ENCODE assay signal across 20 cellular contexts in genomic region chr10:110534571-110534970, GRCh38. TPM values are rescaled to one million over a fixed set of nuclear protein-coding genes. Genes with fewer than 3 reads are reported as not detected.
DNase-seq lines count a peak whose midpoint lies in the region; ATAC-seq and TF ChIP-seq lines count a peak whose summit lies in the region.
"Had no signal": no experiment of that assay in that cellular context is flagged by ENCODE, and none has a peak within 500 bp of the region (broad histone marks: within the 10 kb centered on the region; RNA-seq: fewer than 3 reads in every experiment).

No MANE protein-coding gene starts in this region.

- no peaks in the 10 kb centered on the region for H4K20me1 ChIP-seq in DND-41 (ENCODE audit: insufficient read depth, low read length)

- TF ChIP-seq POLR2A in tibial nerve (IDR thresholded peaks at IDR 0.05) = no peak

- H3K4me1 Mint-ChIP-seq in activated CD8-positive, alpha-beta memory T cell treated with anti-CD3 and anti-CD28 coated beads, Interleukin-2, amount 10 ng/mL, durations not matched to agents 7 days and 5 days = peaks cover 47% of the 10 kb centered on the region
- H3K4me1 Mint-ChIP-seq in activated B cell treated with CpG ODN at 0.5 μM for 24 hours = peaks cover 34% of the 10 kb centered on the region
- peaks cover 55% of the 10 kb centered on the region for H3K4me1 Mint-ChIP-seq in dendritic cell treated with granulocyte-macrophage colony-stimulating factor and Interleukin-4, amounts not matched to agents 40 ng/mL and 50 ng/mL, for 4 days (ENCODE audit: low read depth)

- H3K27me3 Mint-ChIP-seq in activated CD8-positive, alpha-beta memory T cell treated with anti-CD3 and anti-CD28 coated beads, Interleukin-2, amount 10 ng/mL, durations not matched to agents 7 days and 5 days = no peaks in the 10 kb centered on the region
- H3K27me3 Mint-ChIP-seq in activated B cell treated with CpG ODN at 0.5 μM for 24 hours = peaks cover 10% of the 10 kb centered on the region
- H3K27me3 Mint-ChIP-seq in dendritic cell treated with granulocyte-macrophage colony-stimulating factor and Interleukin-4, amounts not matched to agents 40 ng/mL and 50 ng/mL, for 4 days = peaks cover 44% of the 10 kb centered on the region

- ATAC-seq in activated CD8-positive, alpha-beta memory T cell treated with anti-CD3 and anti-CD28 coated beads, Interleukin-2, amount 10 ng/mL, durations not matched to agents 7 days and 5 days = no peak
- ATAC-seq in DND-41 (ENCODE audit: insufficient read depth, low read depth) (no peak), activated B cell treated with CpG ODN at 0.5 μM for 24 hours (ENCODE audit: low read depth) (no peak), GM19035 (IDR thresholded peaks at IDR 0.05; ENCODE audit: unreplicated experiment) (no peak)
- ATAC-seq: naive thymus-derived CD8-positive, alpha-beta T cell had no signal

- no peaks in the 10 kb centered on the region for H3K36me3 ChIP-seq in DND-41 (ENCODE audit: insufficient read depth, low read length)
- no peaks in the 10 kb centered on the region for H3K36me3 ChIP-seq in tibial nerve
- H3K36me3 ChIP-seq: ascending aorta, right atrium auricular region had no signal

- CTCF ChIA-PET in activated CD8-positive, alpha-beta memory T cell treated with anti-CD3 and anti-CD28 coated beads, Interleukin-2, amount 10 ng/mL, durations not matched to agents 7 days and 5 days (lab: Charles Lee) = interaction anchor here (0.7 to 2.2 kb wide), 4 partner anchors 12 to 222 kb away, joined by 3 to 4 read pairs (median 4); no protein-coding TSS in a partner anchor
- CTCF ChIA-PET in activated B cell treated with CpG ODN at 0.5 μM for 24 hours (lab: Charles Lee) = interaction anchor here (0.6 to 2.4 kb wide), 6 partner anchors 12 to 228 kb away, joined by 3 to 8 read pairs (median 3); no protein-coding TSS in a partner anchor

- H3K9ac ChIP-seq in DND-41 (ENCODE audit: low read depth, low read length) = no peak overlapping the region
- H3K9ac ChIP-seq: parathyroid adenoma had no signal

- H3K27ac ChIP-seq in DND-41 (ENCODE audit: low read length) (no peak overlapping the region), tibial nerve (no peak overlapping the region)
- H3K27ac ChIP-seq: ascending aorta, parathyroid adenoma, right atrium auricular region, RWPE1 had no signal

- no peak overlapping the region for H3K4me3 ChIP-seq in DND-41 (ENCODE audit: low read depth in 1 of 2, low read length in 2 of 2)
- H3K4me3 ChIP-seq in tibial nerve = no peak overlapping the region
- H3K4me3 ChIP-seq: ascending aorta, right atrium auricular region, SK-N-MC had no signal

- H3K9me3 ChIP-seq in DND-41 (ENCODE audit: insufficient read depth, low read length, severe bottlenecking) = no peaks in the 10 kb centered on the region
- no peaks in the 10 kb centered on the region for H3K9me3 ChIP-seq in tibial nerve
- H3K9me3 ChIP-seq: ascending aorta, right atrium auricular region had no signal

- no peak overlapping the region for H3K4me3 Mint-ChIP-seq in activated CD8-positive, alpha-beta memory T cell treated with anti-CD3 and anti-CD28 coated beads, Interleukin-2, amount 10 ng/mL, durations not matched to agents 7 days and 5 days
- H3K4me3 Mint-ChIP-seq in activated B cell treated with CpG ODN at 0.5 μM for 24 hours = peak overlapping the region; percentile 44
- H3K4me3 Mint-ChIP-seq in dendritic cell treated with granulocyte-macrophage colony-stimulating factor and Interleukin-4, amounts not matched to agents 40 ng/mL and 50 ng/mL, for 4 days = no peak overlapping the region
- H3K4me3 Mint-ChIP-seq: CD14-positive monocyte; mesothelial cell of epicardium; naive thymus-derived CD8-positive, alpha-beta T cell had no signal

- H3K36me3 Mint-ChIP-seq in activated CD8-positive, alpha-beta memory T cell treated with anti-CD3 and anti-CD28 coated beads, Interleukin-2, amount 10 ng/mL, durations not matched to agents 7 days and 5 days = peaks cover 3% of the 10 kb centered on the region
- no peaks in the 10 kb centered on the region for H3K36me3 Mint-ChIP-seq in activated B cell treated with CpG ODN at 0.5 μM for 24 hours (ENCODE audit: low read depth)
- no peaks in the 10 kb centered on the region for H3K36me3 Mint-ChIP-seq in dendritic cell treated with granulocyte-macrophage colony-stimulating factor and Interleukin-4, amounts not matched to agents 40 ng/mL and 50 ng/mL, for 4 days (ENCODE audit: low read depth)
- H3K36me3 Mint-ChIP-seq: CD14-positive monocyte; mesothelial cell of epicardium; naive thymus-derived CD8-positive, alpha-beta T cell had no signal

- peak; percentile 57 for DNase-seq in activated CD8-positive, alpha-beta memory T cell treated with anti-CD3 and anti-CD28 coated beads, Interleukin-2, amount 10 ng/mL, durations not matched to agents 7 days and 5 days
- DNase-seq in activated CD8-positive, alpha-beta memory T cell treated with anti-CD3 and anti-CD28 coated beads, Interleukin-2, amount 50 U/mL, for 48 hours = no peak
- peak; percentile 28 for DNase-seq in DND-41
- DNase-seq in activated B cell treated with CpG ODN at 0.5 μM for 24 hours = no peak
- DNase-seq in amygdala (lab: John Stamatoyannopoulos, UW) = no peak
- DNase-seq in tibial nerve (ENCODE audit: low spot score in 2 of 2) = no peak
- DNase-seq: activated gamma-delta T cell; central memory CD4-positive, alpha-beta T cell; naive thymus-derived CD8-positive, alpha-beta T cell; NCI-H1105; NCI-H2029 had no signal

- no peaks in the 10 kb centered on the region for H3K79me2 ChIP-seq in DND-41 (ENCODE audit: insufficient read depth, low read length)
- H3K79me2 ChIP-seq: parathyroid adenoma had no signal

- H3K9me3 Mint-ChIP-seq in activated CD8-positive, alpha-beta memory T cell treated with anti-CD3 and anti-CD28 coated beads, Interleukin-2, amount 10 ng/mL, durations not matched to agents 7 days and 5 days (ENCODE audit: low read depth) = no peaks in the 10 kb centered on the region
- H3K9me3 Mint-ChIP-seq in activated B cell treated with CpG ODN at 0.5 μM for 24 hours = no peaks in the 10 kb centered on the region
- no peaks in the 10 kb centered on the region for H3K9me3 Mint-ChIP-seq in dendritic cell treated with granulocyte-macrophage colony-stimulating factor and Interleukin-4, amounts not matched to agents 40 ng/mL and 50 ng/mL, for 4 days
- H3K9me3 Mint-ChIP-seq: CD14-positive monocyte; mesothelial cell of epicardium; naive thymus-derived CD8-positive, alpha-beta T cell had no signal

- WGBS in tibial nerve, 2 donors = 69 to 75% methylated on average over 2 of the region's 2 CpGs

- H2AFZ ChIP-seq in DND-41 (ENCODE audit: low read depth, low read length) = no peak overlapping the region
- H2AFZ ChIP-seq: parathyroid adenoma had no signal

- POLR2A ChIA-PET in activated B cell treated with CpG ODN at 0.5 μM for 24 hours (lab: Charles Lee) = interaction anchor here (0.8 to 2.1 kb wide), 3 partner anchors 31 to 120 kb away, joined by 3 to 16 read pairs (median 7); no protein-coding TSS in a partner anchor

- TF ChIP-seq EP300 in tibial nerve (IDR thresholded peaks at IDR 0.05) = no peak

- H3K27me3 ChIP-seq in DND-41 (ENCODE audit: insufficient read depth, low read length, poor library complexity) (peaks cover 6% of the 10 kb centered on the region), tibial nerve (peaks cover 0 to 18% of the 10 kb centered on the region in 2 donors)
- H3K27me3 ChIP-seq: ascending aorta had no signal

- H3K4me2 ChIP-seq in DND-41 (ENCODE audit: insufficient read depth, low read length) = no peak overlapping the region

- no peak for TF ChIP-seq CTCF in DND-41 (IDR thresholded peaks at IDR 0.05; ENCODE audit: borderline replicate concordance, extremely low read depth, low read length, poor library complexity, severe bottlenecking)
- no peak for TF ChIP-seq CTCF in activated B cell treated with CpG ODN at 0.5 μM for 24 hours (IDR thresholded peaks at IDR 0.05)
- no peak for TF ChIP-seq CTCF in tibial nerve (IDR thresholded peaks at IDR 0.05)

- peaks cover 9% of the 10 kb centered on the region for H3K4me1 ChIP-seq in DND-41 (ENCODE audit: insufficient read depth, low read length)
- peaks cover 0 to 11% (median 5%) of the 10 kb centered on the region in 4 donors for H3K4me1 ChIP-seq in tibial nerve
- H3K4me1 ChIP-seq: ascending aorta, parathyroid adenoma had no signal

- intact Hi-C loops in activated B cell treated with CpG ODN at 0.5 μM for 24 hours (cut with micrococcal nuclease) = no loop called here
- intact Hi-C loops in dendritic cell treated with granulocyte-macrophage colony-stimulating factor and Interleukin-4, amounts not matched to agents 40 ng/mL and 50 ng/mL, for 4 days (cut with micrococcal nuclease) = loop anchor here (10.0 kb wide), 1 partner anchor 110 kb away; no protein-coding TSS in a partner anchor

- H3K27ac Mint-ChIP-seq in activated CD8-positive, alpha-beta memory T cell treated with anti-CD3 and anti-CD28 coated beads, Interleukin-2, amount 10 ng/mL, durations not matched to agents 7 days and 5 days = peak overlapping the region; percentile 7
- H3K27ac Mint-ChIP-seq in activated B cell treated with CpG ODN at 0.5 μM for 24 hours = no peak overlapping the region
- H3K27ac Mint-ChIP-seq in dendritic cell treated with granulocyte-macrophage colony-stimulating factor and Interleukin-4, amounts not matched to agents 40 ng/mL and 50 ng/mL, for 4 days = peak overlapping the region; percentile 35
- H3K27ac Mint-ChIP-seq: mesothelial cell of epicardium had no signal

RNA-seq across cellular contexts. Expression of gene SMC3, which starts 32.9 kb away (rescaled TPM):
- 10 to 100 TPM; 81.3 to 86.8 TPM for total RNA-seq in activated CD8-positive, alpha-beta memory T cell treated with anti-CD3 and anti-CD28 coated beads, Interleukin-2, amount 10 ng/mL, durations not matched to agents 7 days and 5 days
- total RNA-seq in activated B cell treated with CpG ODN at 0.5 μM for 24 hours (41.1 and 43.3 TPM in 2 replicates), tibial nerve (10 to 100 TPM; 31.0 to 41.4 (median 33.4) TPM)

RNA-seq across cellular contexts. Expression of gene DUSP5, which starts 36.9 kb away (rescaled TPM):
- total RNA-seq in activated CD8-positive, alpha-beta memory T cell treated with anti-CD3 and anti-CD28 coated beads, Interleukin-2, amount 10 ng/mL, durations not matched to agents 7 days and 5 days = 100 to 1,000 TPM; 102 to 223 TPM
- total RNA-seq in activated B cell treated with CpG ODN at 0.5 μM for 24 hours (26.1 and 28.6 TPM in 2 replicates), tibial nerve (10 to 100 TPM; 12.4 to 27.9 (median 23.6) TPM)

Comparison
In these comparisons a context has a peak if more than half of its experiments do, and no peak if none do; other contexts are left out.
1. DNase-seq: peak in activated CD8-positive, alpha-beta memory T cell treated with anti-CD3 and anti-CD28 coated beads, Interleukin-2, amount 10 ng/mL, durations not matched to agents 7 days and 5 days (single experiment) and DND-41 (single experiment); none in activated CD8-positive, alpha-beta memory T cell treated with anti-CD3 and anti-CD28 coated beads, Interleukin-2, amount 50 U/mL, for 48 hours (single experiment), activated B cell treated with CpG ODN at 0.5 μM for 24 hours (single experiment), amygdala (0 of 56) and tibial nerve (0 of 2).